In genomic region chr13:79745141-79745540, GRCh38 we compare ENCODE assay signal across 22 cellular contexts.
"Had no signal": no experiment of that assay in that cellular context is flagged by ENCODE, and none has a peak within 500 bp of the region (broad histone marks: within the 10 kb centered on the region; RNA-seq: fewer than 3 reads in every experiment).

No MANE protein-coding gene starts in this region.

- H3K4me2 ChIP-seq: hepatocyte had no signal

- H3K4me1 Mint-ChIP-seq: activated CD4-positive, alpha-beta T cell treated with anti-CD3 and anti-CD28 coated beads, Interleukin-2, amount 10 ng/mL, durations not matched to agents 24 days and 14 days; activated naive CD8-positive, alpha-beta T cell treated with anti-CD3 and anti-CD28 coated beads for 36 hours; activated T-helper 17 cell treated with anti-CD3 and anti-CD28 coated beads, Interleukin-2, amount 50 U/mL, for 72 hours had no signal

- H3K27ac ChIP-seq: brain microvascular endothelial cell, hepatocyte, thyroid gland had no signal

- DNase-seq: activated CD4-positive, alpha-beta T cell treated with anti-CD3 and anti-CD28 coated beads, Interleukin-2, amount 10 ng/mL, durations not matched to agents 24 days and 14 days; activated CD8-positive, alpha-beta T cell treated with anti-CD3 and anti-CD28 coated beads for 36 hours; activated naive CD4-positive, alpha-beta T cell; activated naive CD8-positive, alpha-beta T cell treated with anti-CD3 and anti-CD28 coated beads for 36 hours; activated T-cell treated with anti-CD3 and anti-CD28 coated beads, Interleukin-2, amount 50 U/mL, for 1 hour; anterior cingulate cortex; brain microvascular endothelial cell; effector CD8-positive, alpha-beta T cell; esophagus squamous epithelium; left colon; midbrain; occipital lobe; retina; stimulated activated CD4-positive, alpha-beta T cell treated with anti-CD3 and anti-CD28 coated beads, Interleukin-2, amount 100 ng/mL, for 24 hours; stimulated activated naive CD4-positive, alpha-beta T cell treated with Interleukin-2 at 50 U/mL for 16 hours; T-helper 1 cell; T1000; thyroid gland had no signal

- H3K36me3 Mint-ChIP-seq: activated naive CD8-positive, alpha-beta T cell treated with anti-CD3 and anti-CD28 coated beads for 36 hours had no signal

- H3K9me3 ChIP-seq: esophagus squamous epithelium, thyroid gland had no signal

- H3K9me3 Mint-ChIP-seq: activated CD4-positive, alpha-beta T cell treated with anti-CD3 and anti-CD28 coated beads, Interleukin-2, amount 10 ng/mL, durations not matched to agents 24 days and 14 days; activated CD8-positive, alpha-beta T cell treated with anti-CD3 and anti-CD28 coated beads for 36 hours; activated naive CD8-positive, alpha-beta T cell treated with anti-CD3 and anti-CD28 coated beads for 36 hours; activated T-helper 17 cell treated with anti-CD3 and anti-CD28 coated beads, Interleukin-2, amount 50 U/mL, for 72 hours; dendritic cell treated with granulocyte-macrophage colony-stimulating factor and Interleukin-4, amounts not matched to agents 40 ng/mL and 50 ng/mL, for 4 days had no signal

- H3K27me3 ChIP-seq: brain microvascular endothelial cell, esophagus squamous epithelium, hepatocyte, thyroid gland had no signal

- H3K4me3 Mint-ChIP-seq: activated CD4-positive, alpha-beta T cell treated with anti-CD3 and anti-CD28 coated beads, Interleukin-2, amount 10 ng/mL, durations not matched to agents 24 days and 14 days; activated CD8-positive, alpha-beta T cell treated with anti-CD3 and anti-CD28 coated beads for 36 hours; activated naive CD8-positive, alpha-beta T cell treated with anti-CD3 and anti-CD28 coated beads for 36 hours; activated T-helper 17 cell treated with anti-CD3 and anti-CD28 coated beads, Interleukin-2, amount 50 U/mL, for 72 hours; dendritic cell treated with granulocyte-macrophage colony-stimulating factor and Interleukin-4, amounts not matched to agents 40 ng/mL and 50 ng/mL, for 4 days had no signal

- H2AFZ ChIP-seq: hepatocyte had no signal

- H3K27me3 Mint-ChIP-seq: activated CD4-positive, alpha-beta T cell treated with anti-CD3 and anti-CD28 coated beads, Interleukin-2, amount 10 ng/mL, durations not matched to agents 24 days and 14 days; activated CD8-positive, alpha-beta T cell treated with anti-CD3 and anti-CD28 coated beads for 36 hours; activated naive CD8-positive, alpha-beta T cell treated with anti-CD3 and anti-CD28 coated beads for 36 hours; dendritic cell treated with granulocyte-macrophage colony-stimulating factor and Interleukin-4, amounts not matched to agents 40 ng/mL and 50 ng/mL, for 4 days had no signal

- H3K4me3 ChIP-seq: esophagus squamous epithelium, hepatocyte, lung, thyroid gland had no signal

- H3K79me2 ChIP-seq: hepatocyte had no signal

- ATAC-seq: activated CD8-positive, alpha-beta T cell treated with anti-CD3 and anti-CD28 coated beads for 36 hours; activated T-helper 17 cell treated with anti-CD3 and anti-CD28 coated beads, Interleukin-2, amount 50 U/mL, for 72 hours; left colon had no signal

- H3K27ac Mint-ChIP-seq: activated CD4-positive, alpha-beta T cell treated with anti-CD3 and anti-CD28 coated beads, Interleukin-2, amount 10 ng/mL, durations not matched to agents 24 days and 14 days; activated CD8-positive, alpha-beta T cell treated with anti-CD3 and anti-CD28 coated beads for 36 hours; activated naive CD8-positive, alpha-beta T cell treated with anti-CD3 and anti-CD28 coated beads for 36 hours; activated T-helper 17 cell treated with anti-CD3 and anti-CD28 coated beads, Interleukin-2, amount 50 U/mL, for 72 hours; dendritic cell treated with granulocyte-macrophage colony-stimulating factor and Interleukin-4, amounts not matched to agents 40 ng/mL and 50 ng/mL, for 4 days had no signal

- H3K36me3 ChIP-seq: brain microvascular endothelial cell, esophagus squamous epithelium, thyroid gland had no signal
